12 cellular contexts compared by ENCODE assay signal in genomic region chr3:160577551-160578195, GRCh38. TPM values are rescaled to one million over a fixed set of nuclear protein-coding genes. Genes with fewer than 3 reads are reported as not detected.
DNase-seq lines count a peak whose midpoint lies in the region; ATAC-seq, FAIRE-seq and TF ChIP-seq lines count a peak whose summit lies in the region.
"Had no signal": no experiment of that assay in that cellular context is flagged by ENCODE, and none has a peak within 500 bp of the region (broad histone marks: within the 10 kb centered on the region; RNA-seq: fewer than 3 reads in every experiment).

No MANE protein-coding gene starts in this region.

- in situ Hi-C loops in GM12878 (cut with MboI), result no loop called here
- in situ Hi-C loops in KBM-7 (cut with MboI; ENCODE audit: low pct_unique_long_range_greater_than_20kb, low sequenced_read_pairs), result no loop called here

- H3K36me3 ChIP-seq in GM12878 (ENCODE audit: control insufficient read depth in 2 of 2, insufficient read depth in 2 of 2, low read length in 1 of 2) (no peaks in the 10 kb centered on the region), esophagus muscularis mucosa (no peaks in the 10 kb centered on the region)

- ATAC-seq in GM12878, result peak; percentile 46; the same call in 1 of the 3 replicates

- no peaks in the 10 kb centered on the region for H3K4me1 ChIP-seq in GM12878 (ENCODE audit: control insufficient read depth, insufficient read depth, low read length)
- no peaks in the 10 kb centered on the region for H3K4me1 ChIP-seq in esophagus muscularis mucosa

- no peaks in the 10 kb centered on the region for H4K20me1 ChIP-seq in GM12878 (ENCODE audit: control insufficient read depth, insufficient read depth)

- no peak for FAIRE-seq in GM12878 (lab: Jason Lieb, UNC)
- FAIRE-seq: TTC549 had no signal

- H3K27me3 ChIP-seq in GM12878 (replicated peaks in 1 of 2; ENCODE audit: control insufficient read depth in 2 of 2, insufficient read depth in 2 of 2, low read length in 1 of 2) (no peaks in the 10 kb centered on the region), esophagus muscularis mucosa (peaks cover 0 to 3% (median 0%) of the 10 kb centered on the region in 4 donors)

- H3K4me2 ChIP-seq in GM12878 (ENCODE audit: control insufficient read depth, insufficient read depth), result no peak overlapping the region

- H3K4me3 ChIP-seq in GM12878 (no peak overlapping the region), esophagus muscularis mucosa (no peak overlapping the region)

- peak; percentile 33 for DNase-seq in D341Med (ENCODE audit: low spot score)
- DNase-seq in M059J (ENCODE audit: low read depth), result peak; percentile 78
- no peak for DNase-seq in GM12878 (ENCODE audit: low read depth, low spot score)
- DNase-seq in left kidney (ENCODE audit: low read depth, low spot score), result peak; percentile 57
- no peak for DNase-seq in esophagus muscularis mucosa (ENCODE audit: extremely low spot score)
- no peak for DNase-seq in AG08395 (ENCODE audit: low spot score)
- DNase-seq in KBM-7, result no peak
- DNase-seq in caudate nucleus (lab: John Stamatoyannopoulos, UW), result no peak
- DNase-seq: DMS153, hippocampal formation, NCI-H1105 had no signal

- RAD21 ChIA-PET in GM12878 (lab: Charles Lee; ENCODE audit: unreplicated experiment), result interaction anchor here (0.7 kb wide), 1 partner anchor 413 kb away, joined by 3 read pairs; no protein-coding TSS in a partner anchor

- POLR2A ChIA-PET in GM12878 (lab: Charles Lee), result no interaction called here

- SMC1A ChIA-PET in GM12878 (lab: Charles Lee; ENCODE audit: uncharacterized antibody, unreplicated experiment), result interaction anchor here (0.8 to 1.3 kb wide), 3 partner anchors 54 to 95 kb away, joined by 3 to 4 read pairs (median 3); no protein-coding TSS in a partner anchor

- intact Hi-C loops in GM12878 (cut with micrococcal nuclease; ENCODE audit: unreplicated experiment), result loop anchor here (5.0 kb wide), 1 partner anchor 365 kb away; no protein-coding TSS in a partner anchor
- intact Hi-C loops in esophagus muscularis mucosa (cut with DNase I), result no loop called here

- TF ChIP-seq POLR2A in GM12878 (IDR thresholded peaks at IDR 0.05; ENCODE audit: low read depth, low read length) (no peak), esophagus muscularis mucosa (IDR thresholded peaks at IDR 0.05; ENCODE audit: low read depth) (no peak)

- H2AFZ ChIP-seq in GM12878 (ENCODE audit: control insufficient read depth, low read depth, low read length), result no peak overlapping the region

- CTCF ChIA-PET in GM12878 (lab: Yijun Ruan, JAX), result interaction anchor here (0.8 to 1.0 kb wide), 2 partner anchors 9 to 108 kb away, joined by 3 read pairs; no protein-coding TSS in a partner anchor

- H3K9me3 ChIP-seq in GM12878 (replicated peaks; ENCODE audit: control insufficient read depth, insufficient read depth, low read length) (no peaks in the 10 kb centered on the region; the same call in 2 of the 3 replicates), esophagus muscularis mucosa (peaks cover 0 to 18% (median 8%) of the 10 kb centered on the region in 4 donors)

- H3K27ac ChIP-seq in GM12878 (ENCODE audit: control insufficient read depth, insufficient read depth) (no peak overlapping the region), esophagus muscularis mucosa (replicated peaks in 1 of 4) (no peak overlapping the region), caudate nucleus (ENCODE audit: low read depth, low read length) (no peak overlapping the region)

- TF ChIP-seq CTCF in GM12878 (IDR thresholded peaks at IDR 0.05 in 2 of 3, conservative IDR thresholded peaks at IDR 0.05 in 1 of 3; ENCODE audit: control insufficient read depth in 2 of 3, extremely low read depth in 1 of 3, insufficient read depth in 1 of 3, low read depth in 3 of 3, low read length in 3 of 3), result peak in 1 of 3 experiments; percentile 36; a peak in 2 of 6 replicates
- TF ChIP-seq CTCF in esophagus muscularis mucosa (IDR thresholded peaks at IDR 0.05), result no peak

- no peaks in the 10 kb centered on the region for H3K79me2 ChIP-seq in GM12878 (ENCODE audit: control insufficient read depth, insufficient read depth, low read length)

- 35% methylated on average over 4 of the region's 4 CpGs for WGBS in GM12878 (ENCODE audit: insufficient coverage, insufficient replicate concordance, low lambda C conversion rate, missing lambda C conversion rate)
- WGBS in esophagus muscularis mucosa, result 60% methylated on average over 4 of the region's 4 CpGs

- H3K9ac ChIP-seq in GM12878 (ENCODE audit: control insufficient read depth, insufficient read depth, low read length), result no peak overlapping the region

- TF ChIP-seq RAD21 in GM12878 (IDR thresholded peaks at IDR 0.05; ENCODE audit: insufficient read depth, low read depth, low read length), result peak; percentile 29; the same call in 1 of the 2 replicates

- TF ChIP-seq EP300 in GM12878 (IDR thresholded peaks at IDR 0.05; ENCODE audit: borderline replicate concordance in 1 of 2, control insufficient read depth in 1 of 2, low read depth in 2 of 2, low read length in 2 of 2) (no peak), esophagus muscularis mucosa (IDR thresholded peaks at IDR 0.05) (no peak)

- no TSS peak for BruUV-seq in GM12878 (replicated peaks; lab: Mats Ljungman, UMichigan)

TF ChIP-seq in GM12878, 131 proteins besides CTCF, POLR2A, EP300 and RAD21:
- TF ChIP-seq CEBPZ (IDR thresholded peaks at IDR 0.05; ENCODE audit: low read depth, low read length) (no peak), PAX8 (IDR thresholded peaks at IDR 0.05) (no peak), RELB (IDR thresholded peaks at IDR 0.05; ENCODE audit: low read depth) (no peak), SMC3 (IDR thresholded peaks at IDR 0.05; ENCODE audit: borderline replicate concordance, low read length) (peak; percentile 5; the same call in 1 of the 2 replicates)

RNA-seq across cellular contexts. Expression of gene KPNA4, which starts 12.3 kb away (rescaled TPM):
- 27.1 and 40.0 TPM in 2 replicates for total RNA-seq in M059J (2014; rRNA removed; shearing (Covaris generic))
- total RNA-seq in GM12878 (2013; cell fraction: nucleolus; rRNA removed), result 24.0 and 28.0 TPM in 2 replicates
- 17.3 and 18.3 TPM in 2 replicates for total RNA-seq in GM12878 (2014; rRNA removed)
- total RNA-seq in GM12878 (2014; rRNA removed; fragmentation: Illumina TruSeq; extraction: Trizol), result 29.9 and 30.5 TPM in 2 replicates
- total RNA-seq in GM12878 (2021), result 40.6 and 44.4 TPM in 2 replicates
- 8.1 TPM for polyA plus RNA-seq in GM12878 (2011; ENCODE audit: low read depth)
- polyA plus RNA-seq in GM12878 (2011; rRNA removed), result 18.8 and 30.9 TPM in 2 replicates
- polyA plus RNA-seq in GM12878 (2011; cell fraction: cytosol; rRNA removed), result 8.1 and 9.7 TPM in 2 replicates
- 6.8 and 8.5 TPM in 2 replicates for polyA plus RNA-seq in GM12878 (2011; cell fraction: nucleus; rRNA removed)
- 10.7 and 12.1 TPM in 2 replicates for polyA plus RNA-seq in GM12878 (2012)
- polyA plus RNA-seq in GM12878 (2014; fragmentation: Illumina TruSeq; extraction: Trizol), result 23.3 and 27.3 TPM in 2 replicates
- 10 to 100 TPM in 1 of 2 experiments, 1 to 10 TPM in 1; 9.9 to 15.8 TPM for polyA plus RNA-seq in GM12878 (2014; fragmentation: Nextera tagmentation; extraction: Ambion mirVana)
- 12.4 and 13.8 TPM in 2 replicates for polyA plus RNA-seq in GM12878 (2014; rRNA removed)
- polyA plus RNA-seq in GM12878 (2016; fragmentation: Nextera tagmentation; extraction: Ambion mirVana), result 10 to 100 TPM; 14.4 to 20.3 TPM
- polyA minus RNA-seq in GM12878 (2011; rRNA and poly(A)+ RNA removed), result 21.7 and 29.7 TPM in 2 replicates
- polyA minus RNA-seq in GM12878 (2011; cell fraction: cytosol; rRNA and poly(A)+ RNA removed), result 21.9 and 32.4 TPM in 2 replicates
- 16.0 and 30.7 TPM in 2 replicates for polyA minus RNA-seq in GM12878 (2011; cell fraction: nucleus; rRNA and poly(A)+ RNA removed)
- total RNA-seq in esophagus muscularis mucosa, result 10 to 100 TPM; 48.2 to 60.6 (median 55.3) TPM

Comparison
In these comparisons a context has a peak if more than half of its experiments do, and no peak if none do; other contexts are left out.
1. DNase-seq: peak in D341Med (single experiment), M059J (single experiment) and left kidney (single experiment); none in GM12878 (single experiment), esophagus muscularis mucosa (single experiment), AG08395 (single experiment), KBM-7 (single experiment) and caudate nucleus (0 of 61).